In the genomic region with DNA sequence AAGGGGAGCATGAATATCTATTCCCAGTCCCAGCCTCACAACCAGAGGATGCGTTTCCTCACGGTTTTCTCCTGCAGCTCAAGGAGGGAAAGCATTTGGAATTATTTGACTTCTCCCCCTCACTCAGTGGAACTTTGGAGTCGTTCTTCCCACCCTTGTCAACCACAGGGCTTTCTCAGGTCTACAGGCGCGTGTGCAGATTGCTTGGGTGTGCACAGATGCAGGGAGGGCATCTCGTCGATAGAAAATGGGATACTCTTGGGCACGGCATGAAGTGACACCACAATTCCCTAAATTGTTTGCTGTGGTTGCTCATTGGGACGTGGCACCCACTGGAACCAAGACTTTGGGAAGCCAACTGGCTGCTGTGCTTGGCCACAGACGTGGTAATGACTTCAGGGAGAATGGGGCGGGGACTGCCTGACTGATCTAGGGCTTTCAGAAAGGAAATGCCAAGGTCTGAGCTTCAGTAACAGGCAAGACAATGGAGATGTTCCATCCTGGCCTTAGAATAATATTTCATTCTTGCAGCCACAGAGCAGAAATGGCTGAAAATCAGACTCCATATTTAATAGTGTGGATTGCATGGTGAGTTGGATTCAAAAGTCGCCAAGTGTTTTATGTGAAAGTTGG, we compare ENCODE assay signal across 26 cellular contexts. TPM values are rescaled to one million over a fixed set of nuclear protein-coding genes. Genes with fewer than 3 reads are reported as not detected.
"Had no signal": no experiment of that assay in that cellular context is flagged by ENCODE, and none has a peak within 500 bp of the region (broad histone marks: within the 10 kb centered on the region; RNA-seq: fewer than 3 reads in every experiment).

No MANE protein-coding gene starts in this region.

- H3K4me3 ChIP-seq: colonic mucosa, heart left ventricle, suprapubic skin, tibial artery had no signal

- H3K27ac ChIP-seq: colonic mucosa, heart left ventricle, neutrophil, suprapubic skin, tibial artery had no signal

- H3K36me3 ChIP-seq: colonic mucosa, heart left ventricle, neutrophil, suprapubic skin, tibial artery had no signal

- H3K4me1 Mint-ChIP-seq: naive B cell, nephron had no signal

- H3K4me1 ChIP-seq: colonic mucosa, suprapubic skin, tibial artery had no signal

- H3K4me3 Mint-ChIP-seq: endodermal cell, nephron had no signal

- H3K27ac Mint-ChIP-seq: endodermal cell, naive B cell, nephron had no signal

- H3K36me3 Mint-ChIP-seq: naive B cell had no signal

- H3K27me3 ChIP-seq: colonic mucosa had no signal

- H3K9me3 Mint-ChIP-seq: endodermal cell had no signal

- H3K9me3 ChIP-seq: colonic mucosa, heart left ventricle, neutrophil, suprapubic skin, tibial artery had no signal

- ATAC-seq: esophagus mucosa, heart left ventricle had no signal

- DNase-seq: colonic mucosa; dermis blood vessel endothelial cell; effector CD4-positive, alpha-beta T cell; endodermal cell; hippocampal formation; kidney glomerular epithelial cell; mesendoderm; naive B cell; small intestine; stimulated activated CD4-positive, alpha-beta T cell treated with anti-CD3 and anti-CD28 coated beads, Interleukin-12 subunit alpha, Interleukin-12 subunit beta, amount 100 ng/mL, for 4 hours; stimulated activated naive CD4-positive, alpha-beta T cell treated with Interleukin-2 at 50 U/mL for 16 hours had no signal

RNA-seq across cellular contexts. Expression of a gene that starts 12.2 kb away (rescaled TPM):
- total RNA-seq: cerebellum, colonic mucosa, dermis blood vessel endothelial cell, endodermal cell, esophagus mucosa, fibroblast of lung, frontal cortex, glomerular endothelial cell, heart left ventricle, liver, lung microvascular endothelial cell, osteoblast, pulmonary artery endothelial cell, urinary bladder had no signal

RNA-seq across cellular contexts. Expression of a gene that starts 53.7 kb away (rescaled TPM):
- total RNA-seq: fibroblast of lung, frontal cortex, osteoblast, pulmonary artery endothelial cell had no signal
